In the genomic region with DNA sequence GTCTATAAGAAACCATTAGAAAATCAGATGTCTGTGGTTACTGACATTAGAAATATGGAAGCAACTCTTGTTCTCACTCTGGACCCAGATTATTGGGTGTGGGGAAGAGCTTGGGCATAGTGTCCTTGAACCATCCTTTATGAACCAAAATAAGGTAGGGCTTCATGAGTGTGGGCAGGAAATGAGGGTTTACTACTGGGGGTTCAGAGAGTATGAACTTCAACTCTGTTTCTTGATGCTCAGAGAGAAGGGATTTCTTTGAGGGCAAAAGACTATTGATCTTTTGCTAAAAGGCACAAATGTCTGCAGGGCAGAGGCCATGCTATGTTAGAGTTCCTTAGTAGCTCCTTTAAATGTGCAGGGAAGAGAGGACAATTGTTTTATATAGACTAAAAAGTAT, we compare ENCODE assay signal across 19 cellular contexts.
DNase-seq lines count a peak whose midpoint lies in the region; ATAC-seq and TF ChIP-seq lines count a peak whose summit lies in the region.
"Had no signal": no experiment of that assay in that cellular context is flagged by ENCODE, and none has a peak within 500 bp of the region (broad histone marks: within the 10 kb centered on the region; RNA-seq: fewer than 3 reads in every experiment).

No MANE protein-coding gene starts in this region.

- peaks cover 10% of the 10 kb centered on the region for H3K4me1 ChIP-seq in CD4-positive, CD25-positive, alpha-beta regulatory T cell (ENCODE audit: control insufficient read depth, insufficient read depth, low read length, poor library complexity, severe bottlenecking)
- H3K4me1 ChIP-seq in OCI-LY1 (ENCODE audit: insufficient read depth, low read length, severe bottlenecking) = peaks cover 20% of the 10 kb centered on the region
- H3K4me1 ChIP-seq: BLaER1, Caco-2 had no signal

- H3K27me3 Mint-ChIP-seq in CD4-positive, CD25-positive, alpha-beta regulatory T cell = no peaks in the 10 kb centered on the region
- H3K27me3 Mint-ChIP-seq in Calu3 (ENCODE audit: unreplicated experiment) = no peaks in the 10 kb centered on the region
- no peaks in the 10 kb centered on the region for H3K27me3 Mint-ChIP-seq in naive thymus-derived CD8-positive, alpha-beta T cell
- no peaks in the 10 kb centered on the region for H3K27me3 Mint-ChIP-seq in activated naive CD4-positive, alpha-beta T cell treated with anti-CD3 and anti-CD28 coated beads for 36 hours (ENCODE audit: low read depth)
- H3K27me3 Mint-ChIP-seq in activated CD4-positive, alpha-beta T cell treated with anti-CD3 and anti-CD28 coated beads for 36 hours = no peaks in the 10 kb centered on the region
- H3K27me3 Mint-ChIP-seq: B cell; CD4-positive, alpha-beta T cell had no signal

- H3K9me2 ChIP-seq in OCI-LY1 (ENCODE audit: low read depth, low read length) = no peaks in the 10 kb centered on the region

- intact Hi-C loops in Calu3 (cut with micrococcal nuclease; ENCODE audit: unreplicated experiment) = loop anchor here (5.0 kb wide), 2 partner anchors 70 to 185 kb away; partner anchors contain the start of gene ATP2B1
- intact Hi-C loops in activated naive CD4-positive, alpha-beta T cell treated with anti-CD3 and anti-CD28 coated beads for 36 hours (cut with micrococcal nuclease) = no loop called here
- intact Hi-C loops in activated CD4-positive, alpha-beta T cell treated with anti-CD3 and anti-CD28 coated beads for 36 hours (cut with DNase I, micrococcal nuclease) = no loop called here

- no peak overlapping the region for H3K4me2 ChIP-seq in OCI-LY1 (ENCODE audit: low read length)
- H3K4me2 ChIP-seq: BLaER1, GM23338 had no signal

- no peaks in the 10 kb centered on the region for H3K79me2 ChIP-seq in OCI-LY1 (ENCODE audit: insufficient read depth, low read length)

- BruUV-seq in Calu3 (replicated peaks; lab: Mats Ljungman, UMichigan) = no TSS peak

- no peak overlapping the region for H3K4me3 ChIP-seq in CD4-positive, CD25-positive, alpha-beta regulatory T cell (ENCODE audit: low read depth, low read length)
- no peak overlapping the region for H3K4me3 ChIP-seq in OCI-LY1 (ENCODE audit: low read depth, low read length, poor library complexity, severe bottlenecking)
- H3K4me3 ChIP-seq: BLaER1, GM23338 had no signal

- H3K9ac ChIP-seq in OCI-LY1 (ENCODE audit: low read length) = no peak overlapping the region
- H3K9ac ChIP-seq: BLaER1 had no signal

- peaks cover 20 to 24% (median 21%) of the 10 kb centered on the region in 4 donors for H3K4me1 Mint-ChIP-seq in CD4-positive, CD25-positive, alpha-beta regulatory T cell
- H3K4me1 Mint-ChIP-seq in Calu3 (ENCODE audit: low read depth, unreplicated experiment) = peaks cover 55% of the 10 kb centered on the region
- peaks cover 11 to 30% (median 29%) of the 10 kb centered on the region in 4 donors for H3K4me1 Mint-ChIP-seq in naive thymus-derived CD8-positive, alpha-beta T cell
- H3K4me1 Mint-ChIP-seq in activated naive CD4-positive, alpha-beta T cell treated with anti-CD3 and anti-CD28 coated beads for 36 hours (ENCODE audit: low read depth) = peaks cover 13% of the 10 kb centered on the region
- peaks cover 16% of the 10 kb centered on the region for H3K4me1 Mint-ChIP-seq in activated CD4-positive, alpha-beta T cell treated with anti-CD3 and anti-CD28 coated beads for 36 hours
- H3K4me1 Mint-ChIP-seq: GM23338, H9 had no signal

- ATAC-seq in CD4-positive, CD25-positive, alpha-beta regulatory T cell (ENCODE audit: low read depth in 2 of 2) = no peak
- peak; percentile 63 to 64 for ATAC-seq in naive thymus-derived CD8-positive, alpha-beta T cell
- ATAC-seq in activated CD4-positive, alpha-beta T cell treated with anti-CD3 and anti-CD28 coated beads for 36 hours = no peak
- ATAC-seq: GM23338, HCT116 had no signal

- H3F3A ChIP-seq in OCI-LY1 (ENCODE audit: insufficient read depth, low read length) = no peaks in the 10 kb centered on the region

- H3K4me3 Mint-ChIP-seq in CD4-positive, CD25-positive, alpha-beta regulatory T cell = peak overlapping the region in 1 of 4 donors; percentile 37
- no peak overlapping the region for H3K4me3 Mint-ChIP-seq in Calu3 (ENCODE audit: low read depth, unreplicated experiment)
- no peak overlapping the region for H3K4me3 Mint-ChIP-seq in naive thymus-derived CD8-positive, alpha-beta T cell
- H3K4me3 Mint-ChIP-seq in activated naive CD4-positive, alpha-beta T cell treated with anti-CD3 and anti-CD28 coated beads for 36 hours = no peak overlapping the region
- no peak overlapping the region for H3K4me3 Mint-ChIP-seq in activated CD4-positive, alpha-beta T cell treated with anti-CD3 and anti-CD28 coated beads for 36 hours
- H3K4me3 Mint-ChIP-seq: B cell; CD4-positive, alpha-beta T cell; GM23338; H9 had no signal

- TF ChIP-seq CTCF in Calu3 (IDR thresholded peaks at IDR 0.05; ENCODE audit: unreplicated experiment) = no peak
- no peak for TF ChIP-seq CTCF in OCI-LY1 (IDR thresholded peaks at IDR 0.05; ENCODE audit: low read length)

- H3K27ac ChIP-seq in CD4-positive, CD25-positive, alpha-beta regulatory T cell (ENCODE audit: insufficient read depth, low read length, poor library complexity, severe bottlenecking) = no peak overlapping the region
- H3K27ac ChIP-seq in OCI-LY1 (ENCODE audit: low read depth, low read length, poor library complexity, severe bottlenecking) = no peak overlapping the region
- H3K27ac ChIP-seq: 22Rv1, BLaER1, C4-2B had no signal

- H3K36me3 Mint-ChIP-seq in CD4-positive, CD25-positive, alpha-beta regulatory T cell = no peaks in the 10 kb centered on the region
- peaks cover 6% of the 10 kb centered on the region for H3K36me3 Mint-ChIP-seq in Calu3 (ENCODE audit: insufficient read depth, unreplicated experiment)
- H3K36me3 Mint-ChIP-seq in naive thymus-derived CD8-positive, alpha-beta T cell = peaks cover 0 to 5% (median 3%) of the 10 kb centered on the region in 3 donors
- no peaks in the 10 kb centered on the region for H3K36me3 Mint-ChIP-seq in activated naive CD4-positive, alpha-beta T cell treated with anti-CD3 and anti-CD28 coated beads for 36 hours (ENCODE audit: low read depth)
- no peaks in the 10 kb centered on the region for H3K36me3 Mint-ChIP-seq in activated CD4-positive, alpha-beta T cell treated with anti-CD3 and anti-CD28 coated beads for 36 hours (ENCODE audit: low read depth)

- POLR2A ChIA-PET in naive thymus-derived CD8-positive, alpha-beta T cell (lab: Charles Lee) = no interaction called here
- POLR2A ChIA-PET in activated CD4-positive, alpha-beta T cell treated with anti-CD3 and anti-CD28 coated beads for 36 hours (lab: Charles Lee) = no interaction called here

- H3K9me3 ChIP-seq in CD4-positive, CD25-positive, alpha-beta regulatory T cell (ENCODE audit: control insufficient read depth in 2 of 2, low read length in 2 of 2) = no peaks in the 10 kb centered on the region
- no peaks in the 10 kb centered on the region for H3K9me3 ChIP-seq in OCI-LY1 (ENCODE audit: low read length)
- H3K9me3 ChIP-seq: Caco-2 had no signal

- H3K27ac Mint-ChIP-seq in CD4-positive, CD25-positive, alpha-beta regulatory T cell = peak overlapping the region; percentile 34 to 75 (median 68)
- H3K27ac Mint-ChIP-seq in Calu3 (ENCODE audit: unreplicated experiment) = peak overlapping the region; percentile 88
- H3K27ac Mint-ChIP-seq in naive thymus-derived CD8-positive, alpha-beta T cell = peak overlapping the region in 7 of 10 donors; percentile 11 to 66 (median 54)
- no peak overlapping the region for H3K27ac Mint-ChIP-seq in activated naive CD4-positive, alpha-beta T cell treated with anti-CD3 and anti-CD28 coated beads for 36 hours
- no peak overlapping the region for H3K27ac Mint-ChIP-seq in activated CD4-positive, alpha-beta T cell treated with anti-CD3 and anti-CD28 coated beads for 36 hours
- H3K27ac Mint-ChIP-seq: B cell; CD4-positive, alpha-beta T cell; GM23338; H9 had no signal

- H3K9me3 Mint-ChIP-seq in CD4-positive, CD25-positive, alpha-beta regulatory T cell = peaks cover 0 to 4% (median 2%) of the 10 kb centered on the region in 7 donors
- H3K9me3 Mint-ChIP-seq in Calu3 (ENCODE audit: low read depth, unreplicated experiment) = peaks cover 5% of the 10 kb centered on the region
- peaks cover 0 to 10% (median 2%) of the 10 kb centered on the region in 9 donors for H3K9me3 Mint-ChIP-seq in naive thymus-derived CD8-positive, alpha-beta T cell
- H3K9me3 Mint-ChIP-seq in activated naive CD4-positive, alpha-beta T cell treated with anti-CD3 and anti-CD28 coated beads for 36 hours = no peaks in the 10 kb centered on the region
- peaks cover 5% of the 10 kb centered on the region for H3K9me3 Mint-ChIP-seq in activated CD4-positive, alpha-beta T cell treated with anti-CD3 and anti-CD28 coated beads for 36 hours (ENCODE audit: low read depth)

- H3K36me3 ChIP-seq in CD4-positive, CD25-positive, alpha-beta regulatory T cell (ENCODE audit: control insufficient read depth, insufficient read depth, low read length) = no peaks in the 10 kb centered on the region
- H3K36me3 ChIP-seq in OCI-LY1 (ENCODE audit: insufficient read depth, low read length) = no peaks in the 10 kb centered on the region
- H3K36me3 ChIP-seq: BLaER1 had no signal

- 0 out of 2 replicates have a peak overlapping the region, but pooled peaks have one; percentile 46 for H2AFZ ChIP-seq in OCI-LY1 (ENCODE audit: low read length)
- H2AFZ ChIP-seq: GM23338 had no signal

- no peaks in the 10 kb centered on the region for H4K20me1 ChIP-seq in OCI-LY1 (ENCODE audit: insufficient read depth, low read length)
- H4K20me1 ChIP-seq: BLaER1 had no signal

- DNase-seq in CD4-positive, CD25-positive, alpha-beta regulatory T cell = no peak
- DNase-seq in Calu3 (no peak), SHP77 (lab: John Stamatoyannopoulos, UW) (no peak), GDM1 (lab: John Stamatoyannopoulos, UW) (no peak)
- no peak for DNase-seq in naive thymus-derived CD8-positive, alpha-beta T cell
- DNase-seq in activated naive CD4-positive, alpha-beta T cell treated with anti-CD3 and anti-CD28 coated beads for 36 hours = no peak
- no peak for DNase-seq in activated CD4-positive, alpha-beta T cell treated with anti-CD3 and anti-CD28 coated beads for 36 hours
- DNase-seq: Caco-2; CD4-positive, alpha-beta T cell; DMS 273 treated with DMSO at 0.1 percent for 48 hours; DMS79; H9 had no signal

- H3K27me3 ChIP-seq in CD4-positive, CD25-positive, alpha-beta regulatory T cell (ENCODE audit: control insufficient read depth, insufficient read depth, low read length) = no peaks in the 10 kb centered on the region
- H3K27me3 ChIP-seq in OCI-LY1 (ENCODE audit: insufficient read depth, low read length) = no peaks in the 10 kb centered on the region
- H3K27me3 ChIP-seq: BLaER1 had no signal

- CTCF ChIA-PET in Calu3 (lab: Charles Lee) = interaction anchor here (0.6 kb wide), 1 partner anchor 1929 kb away, joined by 3 read pairs; no protein-coding TSS in a partner anchor
- CTCF ChIA-PET in activated naive CD4-positive, alpha-beta T cell treated with anti-CD3 and anti-CD28 coated beads for 36 hours (lab: Charles Lee) = no interaction called here
- CTCF ChIA-PET in activated CD4-positive, alpha-beta T cell treated with anti-CD3 and anti-CD28 coated beads for 36 hours (lab: Charles Lee) = no interaction called here

Comparison
In these comparisons a context has a peak if more than half of its experiments do, and no peak if none do; other contexts are left out.
1. ATAC-seq: peak in naive thymus-derived CD8-positive, alpha-beta T cell (2 of 2); none in CD4-positive, CD25-positive, alpha-beta regulatory T cell (0 of 2) and activated CD4-positive, alpha-beta T cell treated with anti-CD3 and anti-CD28 coated beads for 36 hours (single experiment).
2. H3K27ac Mint-ChIP-seq: peak in CD4-positive, CD25-positive, alpha-beta regulatory T cell (3 of 3), Calu3 (single experiment) and naive thymus-derived CD8-positive, alpha-beta T cell (7 of 10); none in activated naive CD4-positive, alpha-beta T cell treated with anti-CD3 and anti-CD28 coated beads for 36 hours (single experiment) and activated CD4-positive, alpha-beta T cell treated with anti-CD3 and anti-CD28 coated beads for 36 hours (single experiment).